Comparison of ENCODE assay signal across 14 cellular contexts in genomic region chr6:46293641-46294316, GRCh38.
DNase-seq lines count a peak whose midpoint lies in the region; ATAC-seq and TF ChIP-seq lines count a peak whose summit lies in the region.
"Had no signal": no experiment of that assay in that cellular context is flagged by ENCODE, and none has a peak within 500 bp of the region (broad histone marks: within the 10 kb centered on the region; RNA-seq: fewer than 3 reads in every experiment).

No MANE protein-coding gene starts in this region.

- in situ Hi-C loops in GM23248 (cut with MboI), result no loop called here

- H3K9ac ChIP-seq in GM23248, result no peak overlapping the region
- H3K9ac ChIP-seq: BLaER1 had no signal

- TF ChIP-seq POLR2A in breast epithelium (IDR thresholded peaks at IDR 0.05), result no peak

- no peaks in the 10 kb centered on the region for H4K20me1 ChIP-seq in GM23248 (ENCODE audit: insufficient read depth)
- H4K20me1 ChIP-seq: BLaER1 had no signal

- H3K4me3 ChIP-seq in GM23248 (no peak overlapping the region), breast epithelium (no peak overlapping the region)
- H3K4me3 ChIP-seq: BLaER1, mucosa of descending colon, SJSA1, transverse colon had no signal

- H3K36me3 ChIP-seq in GM23248 (ENCODE audit: low read depth) (no peaks in the 10 kb centered on the region), breast epithelium (no peaks in the 10 kb centered on the region)
- H3K36me3 ChIP-seq: BLaER1, SJSA1, transverse colon had no signal

- H2AFZ ChIP-seq in GM23248, result no peak overlapping the region

- H3K27me3 ChIP-seq in GM23248 (replicated peaks; ENCODE audit: insufficient read depth), result no peaks in the 10 kb centered on the region
- no peaks in the 10 kb centered on the region for H3K27me3 ChIP-seq in breast epithelium
- H3K27me3 ChIP-seq: BLaER1, SJSA1, transverse colon had no signal

- intact Hi-C loops in breast epithelium (cut with DNase I; ENCODE audit: low total_unique reads), result no loop called here

- H3K4me1 ChIP-seq in GM23248 (ENCODE audit: insufficient read depth) (no peaks in the 10 kb centered on the region), breast epithelium (no peaks in the 10 kb centered on the region)
- H3K4me1 ChIP-seq: SJSA1, transverse colon had no signal

- H3K79me2 ChIP-seq in GM23248 (ENCODE audit: insufficient read depth), result no peaks in the 10 kb centered on the region

- ATAC-seq in GM18517 (IDR thresholded peaks at IDR 0.05; ENCODE audit: unreplicated experiment) (peak; percentile 88), GM21360 (IDR thresholded peaks at IDR 0.05; ENCODE audit: unreplicated experiment) (peak; percentile 92), HG02938 (IDR thresholded peaks at IDR 0.05; ENCODE audit: unreplicated experiment) (peak; percentile 80), HG03571 (IDR thresholded peaks at IDR 0.05; ENCODE audit: unreplicated experiment) (peak; percentile 82)
- ATAC-seq: mucosa of descending colon had no signal

- no peak for DNase-seq in GM23248
- DNase-seq in NK-92 (lab: John Stamatoyannopoulos, UW; ENCODE audit: unreplicated experiment), result no peak
- no peak for DNase-seq in NCI-H524 (lab: John Stamatoyannopoulos, UW)
- no peak for DNase-seq in breast epithelium (ENCODE audit: low spot score in 2 of 2)
- DNase-seq: activated CD4-positive, CD25-positive, alpha-beta regulatory T cell; activated T-cell treated with anti-CD3 and anti-CD28 coated beads, Interleukin-2, amount 50 U/mL, for 48 hours; mucosa of descending colon; transverse colon had no signal

- WGBS in GM23248 (ENCODE audit: low coverage in 1 of 2, low lambda C conversion rate in 2 of 2, missing lambda C conversion rate in 2 of 2), 2 experiments, result 95 to 99% methylated on average over 5 of the region's 5 CpGs

- TF ChIP-seq CTCF in breast epithelium (IDR thresholded peaks at IDR 0.05), result no peak

- H3K9me3 ChIP-seq in GM23248 (ENCODE audit: low read depth) (no peaks in the 10 kb centered on the region), breast epithelium (no peaks in the 10 kb centered on the region)
- H3K9me3 ChIP-seq: mucosa of descending colon, SJSA1, transverse colon had no signal

- no peaks in the 10 kb centered on the region for H3F3A ChIP-seq in GM23248 (ENCODE audit: insufficient read depth)

- H3K27ac ChIP-seq in GM23248 (no peak overlapping the region), breast epithelium (no peak overlapping the region)
- H3K27ac ChIP-seq: BLaER1, SJSA1, transverse colon had no signal

- H3K4me2 ChIP-seq in GM23248 (ENCODE audit: unreplicated experiment), result no peak overlapping the region
- H3K4me2 ChIP-seq: BLaER1 had no signal

- H3K9me2 ChIP-seq in GM23248 (ENCODE audit: insufficient read depth), result no peaks in the 10 kb centered on the region
